ENCODE assay signal across 8 cellular contexts in genomic region chrX:12949927-12950656, GRCh38. TPM values are rescaled to one million over a fixed set of nuclear protein-coding genes. Genes with fewer than 3 reads are reported as not detected.
A peak's percentile ranks its signal among the peaks of the same experiment; 100 is the strongest.
DNase-seq lines count a peak whose midpoint lies in the region; ATAC-seq and TF ChIP-seq lines count a peak whose summit lies in the region.

No MANE protein-coding gene starts in this region.

- DNase-seq in GM03348 (ENCODE audit: low spot score): peak; percentile 74
- DNase-seq in HFFc6: peak; percentile 86
- peak; percentile 41 for DNase-seq in NK-92 (lab: John Stamatoyannopoulos, UW; ENCODE audit: unreplicated experiment)
- DNase-seq in activated CD8-positive, alpha-beta memory T cell treated with anti-CD3 and anti-CD28 coated beads, Interleukin-2, amount 50 U/mL, for 48 hours: peak; percentile 86
- DNase-seq in epithelial cell of prostate (ENCODE audit: low read depth, low spot score): peak; percentile 83
- DNase-seq in natural killer cell: peak; percentile 75
- DNase-seq in NCI-H187 (lab: John Stamatoyannopoulos, UW): no peak

- no peaks in the 10 kb centered on the region for H3K36me3 Mint-ChIP-seq in HFFc6 (ENCODE audit: low read depth)
- H3K36me3 Mint-ChIP-seq in natural killer cell: no peaks in the 10 kb centered on the region
- H3K36me3 Mint-ChIP-seq in stimulated activated naive CD8-positive, alpha-beta T cell treated with anti-CD3 and anti-CD28 coated beads, Interleukin-15, Interleukin-2, amounts not matched to agents 100 ng/mL and 50 ng/mL, for 24 hours (ENCODE audit: low read depth): no peaks in the 10 kb centered on the region

- peak overlapping the region; percentile 94 for H3K27ac Mint-ChIP-seq in HFFc6
- peak overlapping the region; percentile 95 to 97 for H3K27ac Mint-ChIP-seq in natural killer cell
- H3K27ac Mint-ChIP-seq in stimulated activated naive CD8-positive, alpha-beta T cell treated with anti-CD3 and anti-CD28 coated beads, Interleukin-15, Interleukin-2, amounts not matched to agents 100 ng/mL and 50 ng/mL, for 24 hours: peak overlapping the region; percentile 96

- H3K27ac ChIP-seq in epithelial cell of prostate: peak overlapping the region; percentile 40

- intact Hi-C loops in natural killer cell (cut with micrococcal nuclease): loop anchor here (5.0 to 10.0 kb wide), 3 partner anchors 37 to 1082 kb away; no protein-coding TSS in a partner anchor

- peak; percentile 66 to 83 (median 83) for ATAC-seq in natural killer cell

- H3K27me3 Mint-ChIP-seq in HFFc6 (ENCODE audit: insufficient read depth) (no peaks in the 10 kb centered on the region), natural killer cell (ENCODE audit: low read depth in 2 of 2) (no peaks in the 10 kb centered on the region)
- no peaks in the 10 kb centered on the region for H3K27me3 Mint-ChIP-seq in stimulated activated naive CD8-positive, alpha-beta T cell treated with anti-CD3 and anti-CD28 coated beads, Interleukin-15, Interleukin-2, amounts not matched to agents 100 ng/mL and 50 ng/mL, for 24 hours

- TF ChIP-seq CTCF in HFFc6 (IDR thresholded peaks at IDR 0.05) (no peak), natural killer cell (IDR thresholded peaks at IDR 0.05) (no peak)

- H3K4me1 Mint-ChIP-seq in HFFc6 (ENCODE audit: low read depth) (peaks cover 49% of the 10 kb centered on the region), natural killer cell (peaks cover 44 to 61% of the 10 kb centered on the region in 2 donors)
- peaks cover 88% of the 10 kb centered on the region for H3K4me1 Mint-ChIP-seq in stimulated activated naive CD8-positive, alpha-beta T cell treated with anti-CD3 and anti-CD28 coated beads, Interleukin-15, Interleukin-2, amounts not matched to agents 100 ng/mL and 50 ng/mL, for 24 hours (ENCODE audit: low read depth)

- no peaks in the 10 kb centered on the region for H3K9me3 Mint-ChIP-seq in HFFc6
- no peaks in the 10 kb centered on the region for H3K9me3 Mint-ChIP-seq in natural killer cell
- H3K9me3 Mint-ChIP-seq in stimulated activated naive CD8-positive, alpha-beta T cell treated with anti-CD3 and anti-CD28 coated beads, Interleukin-15, Interleukin-2, amounts not matched to agents 100 ng/mL and 50 ng/mL, for 24 hours: no peaks in the 10 kb centered on the region

- peak overlapping the region; percentile 71 for H3K4me3 Mint-ChIP-seq in HFFc6
- H3K4me3 Mint-ChIP-seq in natural killer cell: peak overlapping the region; percentile 79
- peak overlapping the region; percentile 84 for H3K4me3 Mint-ChIP-seq in stimulated activated naive CD8-positive, alpha-beta T cell treated with anti-CD3 and anti-CD28 coated beads, Interleukin-15, Interleukin-2, amounts not matched to agents 100 ng/mL and 50 ng/mL, for 24 hours

RNA-seq across cellular contexts. Expression of gene TMSB4X, which starts 24.8 kb away (rescaled TPM):
- 1,000 to 10,000 TPM; 2,364 to 3,067 (median 2,845) TPM for total RNA-seq in HFFc6 (2021; fragmentation: NEBNext Ultra II Directional; extraction: Animal tissue kit (Norgen Biotek cat#: 25700))
- total RNA-seq in natural killer cell: 1,000 to 10,000 TPM; 5,049 to 6,005 (median 5,892) TPM

RNA-seq across cellular contexts. Expression of gene TLR8, which starts 43.7 kb away (rescaled TPM):
- not detected for total RNA-seq in HFFc6 (2021; fragmentation: NEBNext Ultra II Directional; extraction: Animal tissue kit (Norgen Biotek cat#: 25700))
- 1 to 10 TPM in 1 of 3 donors, under 1 TPM in 2; 0.95 to 1.9 (median 0.95) TPM for total RNA-seq in natural killer cell

Comparison
In these comparisons a context has a peak if more than half of its experiments do, and no peak if none do; other contexts are left out.
1. DNase-seq: peak in GM03348 (single experiment), HFFc6 (single experiment), NK-92 (single experiment), activated CD8-positive, alpha-beta memory T cell treated with anti-CD3 and anti-CD28 coated beads, Interleukin-2, amount 50 U/mL, for 48 hours (single experiment), epithelial cell of prostate (single experiment) and natural killer cell (single experiment); none in NCI-H187 (0 of 2).
2. Peak in every context shown above with its lines, with median percentiles within 50 percentile points of each other: H3K27ac Mint-ChIP-seq and H3K4me3 Mint-ChIP-seq.